ENCODE assay signal across 7 cellular contexts in the genomic region with DNA sequence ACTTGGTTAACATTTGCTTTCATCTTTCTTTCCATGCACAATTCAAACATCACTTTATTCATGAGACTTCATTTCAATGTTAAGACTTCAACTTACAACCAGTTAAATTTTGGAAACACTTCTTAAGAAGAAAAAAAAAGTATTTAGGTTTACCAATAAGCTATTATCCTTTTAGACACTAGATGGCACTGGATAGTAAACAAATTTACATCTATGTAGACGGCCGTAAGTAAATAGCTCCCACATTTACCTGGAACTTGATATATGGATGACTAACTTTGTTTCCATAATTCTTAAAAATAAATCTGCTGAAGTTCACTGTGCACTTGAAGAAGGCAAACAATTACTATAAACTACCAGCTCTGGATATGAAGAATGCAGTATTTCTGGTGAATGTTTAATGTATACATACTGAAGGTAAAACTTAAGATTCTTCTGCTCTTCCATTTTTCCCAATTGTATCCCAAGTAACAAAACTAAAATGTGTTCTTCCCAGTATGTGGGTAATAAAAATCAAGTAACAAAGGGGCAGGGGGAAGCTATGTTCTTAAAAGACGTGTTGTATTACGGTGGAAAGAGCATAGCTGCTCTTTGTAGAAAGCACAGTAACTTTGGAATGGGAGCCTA.
DNase-seq lines count a peak whose midpoint lies in the region; TF ChIP-seq lines count a peak whose summit lies in the region.

No MANE protein-coding gene starts in this region.

- TF ChIP-seq CTCF in GM13976 (IDR thresholded peaks at IDR 0.05; ENCODE audit: borderline replicate concordance, control extremely low read depth, extremely low read depth, insufficient read depth, missing control alignments) = peak; percentile 30
- TF ChIP-seq CTCF in type B pancreatic cell (conservative IDR thresholded peaks at IDR 0.05) = peak; percentile 82

- peaks cover 5% of the 10 kb centered on the region for H3K4me1 Mint-ChIP-seq in type B pancreatic cell (ENCODE audit: unreplicated experiment)

- H3K36me3 Mint-ChIP-seq in type B pancreatic cell = peaks cover 10% of the 10 kb centered on the region

- DNase-seq in GM13976 (ENCODE audit: low spot score) (peak; percentile 15), HT-29 (ENCODE audit: low spot score) (peak; percentile 67), SK-MEL-5 (ENCODE audit: low read depth, low spot score) (peak; percentile 58), glomerular endothelial cell (ENCODE audit: extremely low read depth, low read depth, low spot score) (peak; percentile 57), type B pancreatic cell (ENCODE audit: extremely low spot score, unreplicated experiment) (no peak), GM19240 (ENCODE audit: insufficient read length, low spot score) (no peak)
- no peak for DNase-seq in activated CD8-positive, alpha-beta memory T cell treated with anti-CD3 and anti-CD28 coated beads, Interleukin-2, amount 50 U/mL, for 48 hours

- no peaks in the 10 kb centered on the region for H3K27me3 Mint-ChIP-seq in type B pancreatic cell

- H3K9me3 Mint-ChIP-seq in type B pancreatic cell = peaks cover 4% of the 10 kb centered on the region

- H3K4me3 Mint-ChIP-seq in type B pancreatic cell = no peak overlapping the region

- in situ Hi-C loops in GM13976 (cut with MboI; ENCODE audit: low sequenced_read_pairs, unreplicated experiment) (loop anchor here (25.0 kb wide), 1 partner anchor 422 kb away; no protein-coding TSS in a partner anchor), SK-MEL-5 (cut with HindIII; ENCODE audit: low pct_unique_long_range_greater_than_20kb, low sequenced_read_pairs) (no loop called here)

- H3K27ac Mint-ChIP-seq in type B pancreatic cell = no peak overlapping the region

Comparison
In these comparisons a context has a peak if more than half of its experiments do, and no peak if none do; other contexts are left out.
1. DNase-seq: peak in GM13976 (single experiment), HT-29 (single experiment), SK-MEL-5 (single experiment) and glomerular endothelial cell (single experiment); none in type B pancreatic cell (single experiment), GM19240 (single experiment) and activated CD8-positive, alpha-beta memory T cell treated with anti-CD3 and anti-CD28 coated beads, Interleukin-2, amount 50 U/mL, for 48 hours (single experiment).